Comparison of ENCODE assay signal across 12 cellular contexts in genomic region chr12:2902287-2902880, GRCh38. TPM values are rescaled to one million over a fixed set of nuclear protein-coding genes. Genes with fewer than 3 reads are reported as not detected.
DNase-seq lines count a peak whose midpoint lies in the region; ATAC-seq and TF ChIP-seq lines count a peak whose summit lies in the region.
"Had no signal": no experiment of that assay in that cellular context is flagged by ENCODE, and none has a peak within 500 bp of the region (broad histone marks: within the 10 kb centered on the region; RNA-seq: fewer than 3 reads in every experiment).

No MANE protein-coding gene starts in this region.

- H3K27ac ChIP-seq in right lobe of liver (no peak overlapping the region), vagina (peak overlapping the region; percentile 13)

- TF ChIP-seq CTCF in right lobe of liver (IDR thresholded peaks at IDR 0.05) (no peak), vagina (IDR thresholded peaks at IDR 0.05) (no peak)

- no peak overlapping the region for H3K4me3 ChIP-seq in right lobe of liver
- H3K4me3 ChIP-seq in vagina, result no peak overlapping the region

- no peak overlapping the region for H3K4me3 Mint-ChIP-seq in activated T-helper 1 cell treated with anti-CD3 and anti-CD28 coated beads, Interleukin-12 subunit alpha, Interleukin-12 subunit beta, Interleukin-2, Interleukin-4 antibody, amounts not matched to agents 30 ng/mL and 10 ng/mL and 1 ng/mL, durations not matched to agents 14 hours and 24 hours and 36 hours
- H3K4me3 Mint-ChIP-seq: activated naive CD8-positive, alpha-beta T cell treated with anti-CD3 and anti-CD28 coated beads for 36 hours; IgD-negative memory B cell had no signal

- no peaks in the 10 kb centered on the region for H3K36me3 Mint-ChIP-seq in activated T-helper 1 cell treated with anti-CD3 and anti-CD28 coated beads, Interleukin-12 subunit alpha, Interleukin-12 subunit beta, Interleukin-2, Interleukin-4 antibody, amounts not matched to agents 30 ng/mL and 10 ng/mL and 1 ng/mL, durations not matched to agents 14 hours and 24 hours and 36 hours (ENCODE audit: low read depth)
- H3K36me3 Mint-ChIP-seq: activated naive CD8-positive, alpha-beta T cell treated with anti-CD3 and anti-CD28 coated beads for 36 hours; IgD-negative memory B cell had no signal

- H3K9me3 Mint-ChIP-seq in activated T-helper 1 cell treated with anti-CD3 and anti-CD28 coated beads, Interleukin-12 subunit alpha, Interleukin-12 subunit beta, Interleukin-2, Interleukin-4 antibody, amounts not matched to agents 30 ng/mL and 10 ng/mL and 1 ng/mL, durations not matched to agents 14 hours and 24 hours and 36 hours, result no peaks in the 10 kb centered on the region
- H3K9me3 Mint-ChIP-seq: activated naive CD8-positive, alpha-beta T cell treated with anti-CD3 and anti-CD28 coated beads for 36 hours; IgD-negative memory B cell had no signal

- H3K9me3 ChIP-seq in right lobe of liver, result no peaks in the 10 kb centered on the region
- no peaks in the 10 kb centered on the region for H3K9me3 ChIP-seq in vagina

- H3K4me1 Mint-ChIP-seq in activated T-helper 1 cell treated with anti-CD3 and anti-CD28 coated beads, Interleukin-12 subunit alpha, Interleukin-12 subunit beta, Interleukin-2, Interleukin-4 antibody, amounts not matched to agents 30 ng/mL and 10 ng/mL and 1 ng/mL, durations not matched to agents 14 hours and 24 hours and 36 hours (ENCODE audit: low read depth), result no peaks in the 10 kb centered on the region
- H3K4me1 Mint-ChIP-seq: activated naive CD8-positive, alpha-beta T cell treated with anti-CD3 and anti-CD28 coated beads for 36 hours had no signal

- H3K4me1 ChIP-seq in right lobe of liver, result no peaks in the 10 kb centered on the region
- peaks cover 23% of the 10 kb centered on the region for H3K4me1 ChIP-seq in vagina

- intact Hi-C loops in right lobe of liver (cut with DNase I) (no loop called here), vagina (cut with DNase I) (no loop called here)
- intact Hi-C loops in activated T-helper 1 cell treated with anti-CD3 and anti-CD28 coated beads, Interleukin-12 subunit alpha, Interleukin-12 subunit beta, Interleukin-2, Interleukin-4 antibody, amounts not matched to agents 30 ng/mL and 10 ng/mL and 1 ng/mL, durations not matched to agents 14 hours and 24 hours and 36 hours (cut with micrococcal nuclease), result no loop called here

- H3K27ac Mint-ChIP-seq in activated T-helper 1 cell treated with anti-CD3 and anti-CD28 coated beads, Interleukin-12 subunit alpha, Interleukin-12 subunit beta, Interleukin-2, Interleukin-4 antibody, amounts not matched to agents 30 ng/mL and 10 ng/mL and 1 ng/mL, durations not matched to agents 14 hours and 24 hours and 36 hours, result no peak overlapping the region
- H3K27ac Mint-ChIP-seq: activated naive CD8-positive, alpha-beta T cell treated with anti-CD3 and anti-CD28 coated beads for 36 hours; IgD-negative memory B cell had no signal

- ATAC-seq in right lobe of liver, result peak; percentile 67 to 92 (median 85)

- DNase-seq in NCI-H2171 treated with DMSO at 0.1 percent for 48 hours (lab: John Stamatoyannopoulos, UW), result peak; percentile 56
- no peak for DNase-seq in NCI-H2171 (lab: John Stamatoyannopoulos, UW)
- DNase-seq in cerebellar nuclear complex (lab: John Stamatoyannopoulos, UW), result peak; percentile 95 to 99
- no peak for DNase-seq in right lobe of liver
- no peak for DNase-seq in vagina (ENCODE audit: extremely low spot score in 2 of 2)
- DNase-seq in activated CD4-positive, alpha-beta T cell treated with anti-CD3 and anti-CD28 coated beads for 1 hour, result no peak
- no peak for DNase-seq in activated T-helper 1 cell treated with anti-CD3 and anti-CD28 coated beads, Interleukin-12 subunit alpha, Interleukin-12 subunit beta, Interleukin-2, Interleukin-4 antibody, amounts not matched to agents 30 ng/mL and 10 ng/mL and 1 ng/mL, durations not matched to agents 14 hours and 24 hours and 36 hours (ENCODE audit: low spot score)
- DNase-seq in NCI-H1694 (lab: John Stamatoyannopoulos, UW), result no peak
- DNase-seq: ACHN; activated naive CD8-positive, alpha-beta T cell treated with anti-CD3 and anti-CD28 coated beads for 36 hours; stimulated activated CD4-positive, alpha-beta T cell treated with anti-CD3 and anti-CD28 coated beads, Interleukin-4, amount 100 ng/mL, for 24 hours had no signal

- H3K27me3 ChIP-seq in right lobe of liver (no peaks in the 10 kb centered on the region), vagina (no peaks in the 10 kb centered on the region)

- no peak for TF ChIP-seq POLR2A in right lobe of liver (IDR thresholded peaks at IDR 0.05)
- TF ChIP-seq POLR2A in vagina (IDR thresholded peaks at IDR 0.05), result no peak

- 34% methylated on average over 4 of the region's 4 CpGs for WGBS in right lobe of liver (ENCODE audit: insufficient coverage, low coverage, low lambda C conversion rate, missing lambda C conversion rate)

- H3K36me3 ChIP-seq in right lobe of liver (no peaks in the 10 kb centered on the region), vagina (no peaks in the 10 kb centered on the region)

- H3K27me3 Mint-ChIP-seq in activated T-helper 1 cell treated with anti-CD3 and anti-CD28 coated beads, Interleukin-12 subunit alpha, Interleukin-12 subunit beta, Interleukin-2, Interleukin-4 antibody, amounts not matched to agents 30 ng/mL and 10 ng/mL and 1 ng/mL, durations not matched to agents 14 hours and 24 hours and 36 hours (ENCODE audit: insufficient read depth), result no peaks in the 10 kb centered on the region
- H3K27me3 Mint-ChIP-seq: activated naive CD8-positive, alpha-beta T cell treated with anti-CD3 and anti-CD28 coated beads for 36 hours; IgD-negative memory B cell had no signal

RNA-seq across cellular contexts. Expression of gene TULP3, which starts 11.7 kb away (rescaled TPM):
- 10 to 100 TPM in 1 of 6 experiments, 1 to 10 TPM in 5; 2.4 to 12.6 (median 5.4) TPM for total RNA-seq in right lobe of liver
- 30.4 TPM for total RNA-seq in vagina
- 7.9 and 8.6 TPM in 2 replicates for total RNA-seq in activated T-helper 1 cell treated with anti-CD3 and anti-CD28 coated beads, Interleukin-12 subunit alpha, Interleukin-12 subunit beta, Interleukin-2, Interleukin-4 antibody, amounts not matched to agents 30 ng/mL and 10 ng/mL and 1 ng/mL, durations not matched to agents 14 hours and 24 hours and 36 hours

RNA-seq across cellular contexts. Expression of gene RHNO1, which starts 25.4 kb away (rescaled TPM):
- 1 to 10 TPM; 1.2 to 5.9 (median 3.5) TPM for total RNA-seq in right lobe of liver
- total RNA-seq in vagina, result 13.8 TPM
- 43.3 and 48.1 TPM in 2 replicates for total RNA-seq in activated T-helper 1 cell treated with anti-CD3 and anti-CD28 coated beads, Interleukin-12 subunit alpha, Interleukin-12 subunit beta, Interleukin-2, Interleukin-4 antibody, amounts not matched to agents 30 ng/mL and 10 ng/mL and 1 ng/mL, durations not matched to agents 14 hours and 24 hours and 36 hours

RNA-seq across cellular contexts. Expression of gene FOXM1, which starts 25.4 kb away (rescaled TPM):
- total RNA-seq in right lobe of liver (1 to 10 TPM in 4 of 6 experiments, under 1 TPM in 2; 0.24 to 2.6 (median 1.8) TPM), vagina (8.1 TPM)
- 72.6 and 75.9 TPM in 2 replicates for total RNA-seq in activated T-helper 1 cell treated with anti-CD3 and anti-CD28 coated beads, Interleukin-12 subunit alpha, Interleukin-12 subunit beta, Interleukin-2, Interleukin-4 antibody, amounts not matched to agents 30 ng/mL and 10 ng/mL and 1 ng/mL, durations not matched to agents 14 hours and 24 hours and 36 hours

RNA-seq across cellular contexts. Expression of gene TEX52, which starts 45.5 kb away (rescaled TPM):
- total RNA-seq in right lobe of liver (not detected), vagina (not detected)
- total RNA-seq in activated T-helper 1 cell treated with anti-CD3 and anti-CD28 coated beads, Interleukin-12 subunit alpha, Interleukin-12 subunit beta, Interleukin-2, Interleukin-4 antibody, amounts not matched to agents 30 ng/mL and 10 ng/mL and 1 ng/mL, durations not matched to agents 14 hours and 24 hours and 36 hours, result 0.17 TPM in 1 of 2 replicates, not detected in the other
- total RNA-seq: activated naive CD8-positive, alpha-beta T cell treated with anti-CD3 and anti-CD28 coated beads for 36 hours had no signal

RNA-seq across cellular contexts. Expression of gene TEAD4, which starts 56.8 kb away (rescaled TPM):
- 1 to 10 TPM in 4 of 6 experiments, under 1 TPM in 2; 0.81 to 8.5 (median 3.0) TPM for total RNA-seq in right lobe of liver
- 18.7 TPM for total RNA-seq in vagina
- total RNA-seq in activated T-helper 1 cell treated with anti-CD3 and anti-CD28 coated beads, Interleukin-12 subunit alpha, Interleukin-12 subunit beta, Interleukin-2, Interleukin-4 antibody, amounts not matched to agents 30 ng/mL and 10 ng/mL and 1 ng/mL, durations not matched to agents 14 hours and 24 hours and 36 hours, result 11.5 and 12.1 TPM in 2 replicates

Comparison
In these comparisons a context has a peak if more than half of its experiments do, and no peak if none do; other contexts are left out.
1. DNase-seq: peak in NCI-H2171 treated with DMSO at 0.1 percent for 48 hours (single experiment) and cerebellar nuclear complex (2 of 2); none in NCI-H2171 (single experiment), right lobe of liver (0 of 3), vagina (0 of 2), activated CD4-positive, alpha-beta T cell treated with anti-CD3 and anti-CD28 coated beads for 1 hour (single experiment), activated T-helper 1 cell treated with anti-CD3 and anti-CD28 coated beads, Interleukin-12 subunit alpha, Interleukin-12 subunit beta, Interleukin-2, Interleukin-4 antibody, amounts not matched to agents 30 ng/mL and 10 ng/mL and 1 ng/mL, durations not matched to agents 14 hours and 24 hours and 36 hours (single experiment) and NCI-H1694 (single experiment).